ENCODE assay signal across 19 cellular contexts in the genomic region with DNA sequence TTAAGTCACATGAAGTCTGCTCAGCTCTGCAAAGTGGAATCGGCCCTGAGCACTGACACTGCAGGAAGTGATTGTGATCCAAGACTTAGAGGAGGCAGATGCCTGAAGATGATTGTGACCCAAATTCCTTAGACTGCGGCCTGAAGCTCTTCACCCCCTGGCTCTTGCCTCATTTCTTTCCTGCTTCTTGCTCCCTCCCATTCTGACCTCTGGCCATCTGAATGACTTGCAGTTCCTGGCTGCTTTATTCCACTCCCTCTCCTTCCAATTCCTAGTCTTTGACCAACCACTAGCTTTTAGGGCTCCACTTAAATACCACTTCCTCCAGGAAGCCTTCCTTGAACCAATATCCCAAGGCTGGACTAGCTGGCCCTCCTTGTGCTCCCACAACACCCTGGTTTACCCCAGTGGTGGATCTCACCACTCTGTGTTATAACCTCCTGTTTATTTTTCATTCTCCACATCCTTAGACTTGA. TPM values are rescaled to one million over a fixed set of nuclear protein-coding genes. Genes with fewer than 3 reads are reported as not detected.
DNase-seq lines count a peak whose midpoint lies in the region; ATAC-seq and TF ChIP-seq lines count a peak whose summit lies in the region.
"Had no signal": no experiment of that assay in that cellular context is flagged by ENCODE, and none has a peak within 500 bp of the region (broad histone marks: within the 10 kb centered on the region; RNA-seq: fewer than 3 reads in every experiment).

No MANE protein-coding gene starts in this region.

- no peaks in the 10 kb centered on the region for H3K36me3 ChIP-seq in lower lobe of right lung
- no peaks in the 10 kb centered on the region for H3K36me3 ChIP-seq in upper lobe of left lung
- H3K36me3 ChIP-seq: cardiac muscle cell had no signal

- TF ChIP-seq CTCF in lower lobe of right lung (IDR thresholded peaks at IDR 0.05) = no peak
- no peak for TF ChIP-seq CTCF in upper lobe of left lung (IDR thresholded peaks at IDR 0.05)
- no peak for TF ChIP-seq CTCF in CD14-positive monocyte (IDR thresholded peaks at IDR 0.05)

- peaks cover 4% of the 10 kb centered on the region for H3K27me3 Mint-ChIP-seq in activated T-cell treated with anti-CD3 and anti-CD28 coated beads, Interleukin-2, amount 50 U/mL, for 72 hours (ENCODE audit: low read depth)
- H3K27me3 Mint-ChIP-seq in activated T-cell treated with anti-CD3 and anti-CD28 coated beads, Interleukin-2, amount 50 U/mL, for 24 hours = peaks cover 6% of the 10 kb centered on the region
- peaks cover 19 to 36% (median 26%) of the 10 kb centered on the region in 3 donors for H3K27me3 Mint-ChIP-seq in CD14-positive monocyte (ENCODE audit: low read depth in 3 of 3)
- H3K27me3 Mint-ChIP-seq: activated naive CD4-positive, alpha-beta T cell treated with anti-CD3 and anti-CD28 coated beads, Interleukin-2, amount 50 U/mL, for 24 hours had no signal

- H3K4me3 ChIP-seq in lower lobe of right lung = no peak overlapping the region
- no peak overlapping the region for H3K4me3 ChIP-seq in upper lobe of left lung
- H3K4me3 ChIP-seq: cardiac muscle cell had no signal

- ATAC-seq in activated T-cell treated with anti-CD3 and anti-CD28 coated beads, Interleukin-2, amount 50 U/mL, for 72 hours (replicated peaks in 1 of 2) = no peak
- ATAC-seq in lower lobe of right lung = peak in 1 of 2 donors; percentile 38
- peak; percentile 64 to 75 for ATAC-seq in upper lobe of left lung (ENCODE audit: low FRiP score in 2 of 2)
- ATAC-seq in GM19463 (IDR thresholded peaks at IDR 0.05; ENCODE audit: unreplicated experiment) = no peak
- no peak for ATAC-seq in GM21447 (IDR thresholded peaks at IDR 0.05; ENCODE audit: unreplicated experiment)
- ATAC-seq: activated CD4-positive, alpha-beta T cell treated with anti-CD3 and anti-CD28 coated beads for 36 hours; natural killer cell treated with Interleukin-12 subunit alpha and Interleukin-12 subunit beta and Interleukin-15 and Interleukin-18, amount 100 ng/mL, for 72 hours had no signal

- H3K9me3 Mint-ChIP-seq in activated T-cell treated with anti-CD3 and anti-CD28 coated beads, Interleukin-2, amount 50 U/mL, for 72 hours = no peaks in the 10 kb centered on the region
- H3K9me3 Mint-ChIP-seq in activated T-cell treated with anti-CD3 and anti-CD28 coated beads, Interleukin-2, amount 50 U/mL, for 24 hours = no peaks in the 10 kb centered on the region
- peaks cover 0 to 3% (median 0%) of the 10 kb centered on the region in 7 donors for H3K9me3 Mint-ChIP-seq in CD14-positive monocyte
- H3K9me3 Mint-ChIP-seq: activated naive CD4-positive, alpha-beta T cell treated with anti-CD3 and anti-CD28 coated beads, Interleukin-2, amount 50 U/mL, for 24 hours; CD4-positive, alpha-beta T cell; natural killer cell treated with Interleukin-12 subunit alpha and Interleukin-12 subunit beta and Interleukin-15 and Interleukin-18, amount 100 ng/mL, for 72 hours; T-helper 1 cell treated with Interleukin-12 subunit alpha and Interleukin-12 subunit beta and Interleukin-4 antibody, amounts not matched to agents 30 μg/mL and 1 μg/mL, for 36 hours had no signal

- H3K36me3 Mint-ChIP-seq in activated T-cell treated with anti-CD3 and anti-CD28 coated beads, Interleukin-2, amount 50 U/mL, for 72 hours (ENCODE audit: insufficient read depth in 2 of 2) = no peaks in the 10 kb centered on the region
- H3K36me3 Mint-ChIP-seq in activated T-cell treated with anti-CD3 and anti-CD28 coated beads, Interleukin-2, amount 50 U/mL, for 24 hours (ENCODE audit: low read depth) = no peaks in the 10 kb centered on the region
- no peaks in the 10 kb centered on the region for H3K36me3 Mint-ChIP-seq in CD14-positive monocyte
- H3K36me3 Mint-ChIP-seq: activated naive CD4-positive, alpha-beta T cell treated with anti-CD3 and anti-CD28 coated beads, Interleukin-2, amount 50 U/mL, for 24 hours; natural killer cell treated with Interleukin-12 subunit alpha and Interleukin-12 subunit beta and Interleukin-15 and Interleukin-18, amount 100 ng/mL, for 72 hours had no signal

- no peaks in the 10 kb centered on the region for H3K27me3 ChIP-seq in lower lobe of right lung (ENCODE audit: low read depth)
- no peaks in the 10 kb centered on the region for H3K27me3 ChIP-seq in upper lobe of left lung
- H3K27me3 ChIP-seq: cardiac muscle cell had no signal

- H3K9me3 ChIP-seq in lower lobe of right lung (no peaks in the 10 kb centered on the region), upper lobe of left lung (no peaks in the 10 kb centered on the region)

- H3K27ac Mint-ChIP-seq in activated T-cell treated with anti-CD3 and anti-CD28 coated beads, Interleukin-2, amount 50 U/mL, for 72 hours = peak overlapping the region; percentile 2
- no peak overlapping the region for H3K27ac Mint-ChIP-seq in activated T-cell treated with anti-CD3 and anti-CD28 coated beads, Interleukin-2, amount 50 U/mL, for 24 hours
- no peak overlapping the region for H3K27ac Mint-ChIP-seq in CD14-positive monocyte
- H3K27ac Mint-ChIP-seq: activated CD4-positive, alpha-beta T cell treated with anti-CD3 and anti-CD28 coated beads for 36 hours; activated naive CD4-positive, alpha-beta T cell treated with anti-CD3 and anti-CD28 coated beads, Interleukin-2, amount 50 U/mL, for 24 hours; CD4-positive, alpha-beta T cell; T-helper 1 cell treated with Interleukin-12 subunit alpha and Interleukin-12 subunit beta and Interleukin-4 antibody, amounts not matched to agents 30 μg/mL and 1 μg/mL, for 36 hours had no signal

- H3K4me1 Mint-ChIP-seq in activated T-cell treated with anti-CD3 and anti-CD28 coated beads, Interleukin-2, amount 50 U/mL, for 72 hours (ENCODE audit: low read depth) = peaks cover 5% of the 10 kb centered on the region
- H3K4me1 Mint-ChIP-seq in activated T-cell treated with anti-CD3 and anti-CD28 coated beads, Interleukin-2, amount 50 U/mL, for 24 hours (ENCODE audit: low read depth) = peaks cover 4% of the 10 kb centered on the region
- H3K4me1 Mint-ChIP-seq in CD14-positive monocyte = no peaks in the 10 kb centered on the region

- no peak for TF ChIP-seq EP300 in upper lobe of left lung (IDR thresholded peaks at IDR 0.05)

- no peak for TF ChIP-seq POLR2A in upper lobe of left lung (IDR thresholded peaks at IDR 0.05)

- no peak for DNase-seq in activated T-cell treated with anti-CD3 and anti-CD28 coated beads, Interleukin-2, amount 50 U/mL, for 72 hours
- DNase-seq in activated T-cell treated with anti-CD3 and anti-CD28 coated beads, Interleukin-2, amount 50 U/mL, for 24 hours = no peak
- peak; percentile 20 for DNase-seq in amniotic epithelial cell (ENCODE audit: low read depth)
- DNase-seq in lower lobe of right lung = no peak
- DNase-seq in upper lobe of left lung = no peak
- DNase-seq in CD14-positive monocyte (ENCODE audit: low spot score) = no peak
- DNase-seq: activated CD4-positive, alpha-beta T cell treated with anti-CD3 and anti-CD28 coated beads for 36 hours; CD4-positive, alpha-beta T cell; effector memory CD4-positive, alpha-beta T cell; RPMI8226 had no signal

- H3K4me3 Mint-ChIP-seq in activated T-cell treated with anti-CD3 and anti-CD28 coated beads, Interleukin-2, amount 50 U/mL, for 72 hours = no peak overlapping the region
- H3K4me3 Mint-ChIP-seq in activated T-cell treated with anti-CD3 and anti-CD28 coated beads, Interleukin-2, amount 50 U/mL, for 24 hours = no peak overlapping the region
- H3K4me3 Mint-ChIP-seq in CD14-positive monocyte = no peak overlapping the region
- H3K4me3 Mint-ChIP-seq: activated CD4-positive, alpha-beta T cell treated with anti-CD3 and anti-CD28 coated beads for 36 hours; activated naive CD4-positive, alpha-beta T cell treated with anti-CD3 and anti-CD28 coated beads, Interleukin-2, amount 50 U/mL, for 24 hours; CD4-positive, alpha-beta T cell; natural killer cell treated with Interleukin-12 subunit alpha and Interleukin-12 subunit beta and Interleukin-15 and Interleukin-18, amount 100 ng/mL, for 72 hours; T-helper 1 cell treated with Interleukin-12 subunit alpha and Interleukin-12 subunit beta and Interleukin-4 antibody, amounts not matched to agents 30 μg/mL and 1 μg/mL, for 36 hours had no signal

- H3K27ac ChIP-seq in lower lobe of right lung (peak overlapping the region; percentile 53), upper lobe of left lung (peak overlapping the region in 1 of 4 donors; percentile 29)
- H3K27ac ChIP-seq: 22Rv1, cardiac muscle cell had no signal

- intact Hi-C loops in lower lobe of right lung (cut with DNase I) = no loop called here
- intact Hi-C loops in CD14-positive monocyte (cut with micrococcal nuclease) = no loop called here

- no peaks in the 10 kb centered on the region for H3K4me1 ChIP-seq in lower lobe of right lung
- H3K4me1 ChIP-seq in upper lobe of left lung = no peaks in the 10 kb centered on the region

- 20 to 29% methylated on average over 2 of the region's 2 CpGs for WGBS in upper lobe of left lung, 2 donors

RNA-seq across cellular contexts. Expression of a gene that starts 9.9 kb away (rescaled TPM):
- not detected for total RNA-seq in activated T-cell treated with anti-CD3 and anti-CD28 coated beads, Interleukin-2, amount 50 U/mL, for 72 hours
- total RNA-seq in lower lobe of right lung = not detected
- total RNA-seq in upper lobe of left lung = under 1 TPM in 1 of 6 donors, not detected in 5; 0.39 TPM
- under 1 TPM; 0.08 to 0.13 TPM for polyA plus RNA-seq in CD14-positive monocyte
- total RNA-seq: activated CD4-positive, alpha-beta T cell treated with anti-CD3 and anti-CD28 coated beads for 36 hours; CD4-positive, alpha-beta T cell; glomerular endothelial cell; lung microvascular endothelial cell; natural killer cell treated with Interleukin-12 subunit alpha and Interleukin-12 subunit beta and Interleukin-15 and Interleukin-18, amount 100 ng/mL, for 72 hours had no signal

RNA-seq across cellular contexts. Expression of a gene that starts 36.0 kb away (rescaled TPM):
- not detected for total RNA-seq in activated T-cell treated with anti-CD3 and anti-CD28 coated beads, Interleukin-2, amount 50 U/mL, for 72 hours
- total RNA-seq in lower lobe of right lung = 0.32 TPM
- under 1 TPM in 1 of 6 donors, not detected in 5; 0.30 TPM for total RNA-seq in upper lobe of left lung
- not detected for polyA plus RNA-seq in CD14-positive monocyte
- total RNA-seq: activated CD4-positive, alpha-beta T cell treated with anti-CD3 and anti-CD28 coated beads for 36 hours; cardiac muscle cell; CD4-positive, alpha-beta T cell; glomerular endothelial cell; lung microvascular endothelial cell had no signal
- polyA plus RNA-seq: cardiac muscle cell had no signal

RNA-seq across cellular contexts. Expression of a gene that starts 45.5 kb away (rescaled TPM):
- total RNA-seq in activated T-cell treated with anti-CD3 and anti-CD28 coated beads, Interleukin-2, amount 50 U/mL, for 72 hours = 10 to 100 TPM; 90.9 to 97.6 TPM
- total RNA-seq in lower lobe of right lung = 71.0 TPM
- total RNA-seq in upper lobe of left lung = 100 to 1,000 TPM in 2 of 6 donors, 10 to 100 TPM in 4; 56.1 to 117 (median 95.5) TPM
- 100 to 1,000 TPM; 196 to 205 TPM for polyA plus RNA-seq in CD14-positive monocyte

Comparison
In these comparisons a context has a peak if more than half of its experiments do, and no peak if none do; other contexts are left out.
1. ATAC-seq: peak in upper lobe of left lung (2 of 2); none in activated T-cell treated with anti-CD3 and anti-CD28 coated beads, Interleukin-2, amount 50 U/mL, for 72 hours (0 of 2), GM19463 (single experiment) and GM21447 (single experiment).